Comparison of ENCODE assay signal across 1 cellular context in genomic region chr11:44775366-44776356, GRCh38.
TF ChIP-seq lines count a peak whose summit lies in the region.

No MANE protein-coding gene starts in this region.

TF ChIP-seq in HEK293, 187 proteins besides CTCF, POLR2A, EP300 and RAD21 (continued from another document):
- TF ChIP-seq ZNF280C (tag by site-specific recombination; IDR thresholded peaks at IDR 0.05): no peak
- TF ChIP-seq ZNF274 (IDR thresholded peaks at IDR 0.05; ENCODE audit: low read length): no peak
- TF ChIP-seq ZNF274 (tag by site-specific recombination; IDR thresholded peaks at IDR 0.05; ENCODE audit: borderline replicate concordance): no peak
- no peak for TF ChIP-seq ZNF354C (tag by site-specific recombination; IDR thresholded peaks at IDR 0.05; ENCODE audit: borderline replicate concordance, low read depth)
- TF ChIP-seq ZNF169 (tag by site-specific recombination; IDR thresholded peaks at IDR 0.05): no peak
- no peak for TF ChIP-seq ZNF280D (tag by site-specific recombination; IDR thresholded peaks at IDR 0.05)
- peak; percentile 56; the same call in 1 of the 2 replicates for TF ChIP-seq IKZF3 (tag by site-specific recombination; IDR thresholded peaks at IDR 0.05)
- no peak for TF ChIP-seq ZNF148 (tag by site-specific recombination; IDR thresholded peaks at IDR 0.05; ENCODE audit: borderline replicate concordance)
- no peak for TF ChIP-seq ZNF76 (tag by site-specific recombination; IDR thresholded peaks at IDR 0.05; ENCODE audit: borderline replicate concordance, low read depth)
- TF ChIP-seq ZNF843 (tag by site-specific recombination; IDR thresholded peaks at IDR 0.05): no peak
- TF ChIP-seq BCL6B (tag by site-specific recombination; IDR thresholded peaks at IDR 0.05): no peak
- no peak for TF ChIP-seq SALL2 (tag by site-specific recombination; IDR thresholded peaks at IDR 0.05; ENCODE audit: borderline replicate concordance)
- TF ChIP-seq ZSCAN30 (tag by site-specific recombination; IDR thresholded peaks at IDR 0.05): peak; percentile 50; the same call in 1 of the 2 replicates
- TF ChIP-seq ZNF580 (tag by site-specific recombination; IDR thresholded peaks at IDR 0.05): no peak
- TF ChIP-seq ZNF211 (tag by site-specific recombination; IDR thresholded peaks at IDR 0.05; ENCODE audit: low read depth): no peak
- 0 out of 2 replicates have a peak, but pooled peaks have one; percentile 21 for TF ChIP-seq PATZ1 (tag by site-specific recombination; IDR thresholded peaks at IDR 0.05)
- TF ChIP-seq ZNF664 (tag by site-specific recombination; IDR thresholded peaks at IDR 0.05): no peak
- peak; percentile 18; the same call in 1 of the 2 replicates for TF ChIP-seq GLIS1 (tag by site-specific recombination; IDR thresholded peaks at IDR 0.05)
- TF ChIP-seq ZFHX2 (tag by site-specific recombination; conservative IDR thresholded peaks at IDR 0.05): no peak
- TF ChIP-seq ZNF558 (tag by site-specific recombination; IDR thresholded peaks at IDR 0.05): no peak
- peak; percentile 23; the same call in 1 of the 2 replicates for TF ChIP-seq ZNF654 (tag by site-specific recombination; IDR thresholded peaks at IDR 0.05; ENCODE audit: low read depth)
- 0 out of 2 replicates have a peak, but pooled peaks have one; percentile 39 for TF ChIP-seq ZNF660 (tag by site-specific recombination; IDR thresholded peaks at IDR 0.05)
- TF ChIP-seq ZNF747 (tag by site-specific recombination; IDR thresholded peaks at IDR 0.05): no peak
- no peak for TF ChIP-seq ZNF292 (tag by site-specific recombination; IDR thresholded peaks at IDR 0.05; ENCODE audit: borderline replicate concordance, low read depth)
- TF ChIP-seq ZNF157 (tag by site-specific recombination; IDR thresholded peaks at IDR 0.05): no peak
- TF ChIP-seq MZF1 (tag by site-specific recombination; IDR thresholded peaks at IDR 0.05; ENCODE audit: borderline replicate concordance): peak; percentile 57; the same call in 1 of the 2 replicates
